ENCODE assay signal across 1 cellular context in genomic region chr1:109767596-109768334, GRCh38.
A peak's percentile ranks its signal among the peaks of the same experiment; 100 is the strongest.
TF ChIP-seq lines count a peak whose summit lies in the region.

No MANE protein-coding gene starts in this region.

TF ChIP-seq in K562, 482 proteins besides CTCF, POLR2A, EP300 and RAD21:
- TF ChIP-seq SPI1 (IDR thresholded peaks at IDR 0.05; ENCODE audit: borderline replicate concordance, low read depth, low read length): peak; percentile 14; the same call in 1 of the 2 replicates
- TF ChIP-seq MCM7 (IDR thresholded peaks at IDR 0.05): 0 out of 4 replicates have a peak, but pooled peaks of 1 of the 2 experiments have one; percentile 48
- TF ChIP-seq LEF1 (IDR thresholded peaks at IDR 0.05): no peak
TF ChIP-seq in K562: peak in this region for 2.
